Comparison of ENCODE assay signal across 16 cellular contexts in the genomic region with DNA sequence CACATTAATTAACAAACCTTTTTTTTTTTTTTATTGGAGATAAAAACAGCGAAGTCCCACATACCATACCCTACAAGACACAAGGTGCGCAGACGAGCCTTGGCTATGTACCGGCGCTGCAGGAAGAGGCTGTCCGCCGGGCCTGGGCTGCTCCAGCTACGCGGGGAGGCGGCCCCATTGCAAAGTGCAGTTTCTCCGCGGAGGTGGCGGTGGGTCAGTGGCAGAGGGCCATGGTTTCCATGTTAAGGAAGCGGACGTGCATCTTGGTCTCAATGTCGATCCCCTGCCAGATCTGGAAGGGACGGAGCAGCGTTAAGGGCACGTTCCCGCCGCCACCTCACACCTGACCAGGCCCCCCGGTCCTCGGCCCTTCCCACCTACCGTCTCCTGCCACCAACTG.
"Had no signal": no experiment of that assay in that cellular context is flagged by ENCODE, and none has a peak within 500 bp of the region (broad histone marks: within the 10 kb centered on the region; RNA-seq: fewer than 3 reads in every experiment).

No MANE protein-coding gene starts in this region.

- H3K9me3 ChIP-seq: body of pancreas, suprapubic skin, transverse colon, vagina had no signal

- ATAC-seq: activated CD8-positive, alpha-beta T cell treated with anti-CD3 and anti-CD28 coated beads, Interleukin-2, amount 10 ng/mL, durations not matched to agents 7 days and 5 days; body of pancreas; natural killer cell treated with Interleukin-12 subunit alpha and Interleukin-12 subunit beta and Interleukin-15 and Interleukin-18, amount 100 ng/mL, for 72 hours; stimulated activated naive CD8-positive, alpha-beta T cell treated with anti-CD3 and anti-CD28 coated beads, Interleukin-15, amount 100 ng/mL, for 72 hours had no signal

- H3K4me1 ChIP-seq: transverse colon had no signal

- H3K27ac ChIP-seq: body of pancreas, suprapubic skin, transverse colon, vagina had no signal

- H3K36me3 ChIP-seq: suprapubic skin, transverse colon, vagina had no signal

- H3K27me3 ChIP-seq: body of pancreas, vagina had no signal

- DNase-seq: activated CD4-positive, alpha-beta T cell treated with anti-CD3 and anti-CD28 coated beads for 48 hours; activated CD4-positive, CD25-positive, alpha-beta regulatory T cell; activated CD8-positive, alpha-beta T cell treated with anti-CD3 and anti-CD28 coated beads, Interleukin-2, amount 10 ng/mL, durations not matched to agents 7 days and 5 days; activated naive CD4-positive, alpha-beta T cell treated with Interleukin-2 at 50 U/mL for 16 hours; activated T-cell treated with anti-CD3 and anti-CD28 coated beads, Interleukin-2, amount 50 U/mL, for 24 hours; body of pancreas; central memory CD4-positive, alpha-beta T cell; cortex of kidney; effector CD4-positive, alpha-beta T cell; kidney glomerular epithelial cell; retina; stimulated activated naive CD8-positive, alpha-beta T cell treated with anti-CD3 and anti-CD28 coated beads, Interleukin-15, amount 100 ng/mL, for 72 hours; transverse colon had no signal

- H3K4me3 ChIP-seq: body of pancreas, suprapubic skin, transverse colon, vagina had no signal
